ENCODE assay signal across 30 cellular contexts in genomic region chr11:7202412-7202811, GRCh38. TPM values are rescaled to one million over a fixed set of nuclear protein-coding genes. Genes with fewer than 3 reads are reported as not detected.
"Had no signal": no experiment of that assay in that cellular context is flagged by ENCODE, and none has a peak within 500 bp of the region (broad histone marks: within the 10 kb centered on the region; RNA-seq: fewer than 3 reads in every experiment).

No MANE protein-coding gene starts in this region.

- H3K36me3 ChIP-seq: colonic mucosa, esophagus muscularis mucosa, esophagus squamous epithelium, gastrocnemius medialis, gastroesophageal sphincter, heart left ventricle, heart right ventricle had no signal

- FAIRE-seq: colon, endometrium, endothelial cell of umbilical vein, frontal cortex had no signal

- H3K4me3 ChIP-seq: colonic mucosa, coronary artery, dorsolateral prefrontal cortex, esophagus muscularis mucosa, esophagus squamous epithelium, gastrocnemius medialis, gastroesophageal sphincter, heart left ventricle, heart right ventricle had no signal

- H3K27ac ChIP-seq: colonic mucosa, coronary artery, dorsolateral prefrontal cortex, epithelial cell of prostate, esophagus muscularis mucosa, esophagus squamous epithelium, foreskin keratinocyte, gastrocnemius medialis, gastroesophageal sphincter, heart left ventricle, heart right ventricle had no signal

- H3K4me1 ChIP-seq: colonic mucosa, esophagus muscularis mucosa, esophagus squamous epithelium, foreskin keratinocyte, gastrocnemius medialis, gastroesophageal sphincter, heart left ventricle, heart right ventricle had no signal

- H3K9me3 ChIP-seq: colonic mucosa, esophagus muscularis mucosa, esophagus squamous epithelium, gastrocnemius medialis, gastroesophageal sphincter, heart left ventricle, heart right ventricle had no signal

- DNase-seq: colonic mucosa; cortex of kidney; dermis blood vessel endothelial cell; dorsolateral prefrontal cortex; effector CD4-positive, alpha-beta T cell; effector CD8-positive, alpha-beta T cell; effector memory CD4-positive, alpha-beta T cell; effector memory CD8-positive, alpha-beta T cell; endodermal cell; erythroblast; esophagus squamous epithelium; foreskin fibroblast; foreskin keratinocyte; foreskin melanocyte; gastrocnemius medialis; glutamatergic neuron; head of caudate nucleus; heart left ventricle; heart right ventricle had no signal

- H3K27me3 ChIP-seq: colonic mucosa, esophagus squamous epithelium, foreskin keratinocyte, gastrocnemius medialis had no signal

- ATAC-seq: effector memory CD8-positive, alpha-beta T cell; esophagus mucosa; foreskin keratinocyte; gastrocnemius medialis; gastroesophageal sphincter; heart left ventricle; heart right ventricle had no signal

RNA-seq across cellular contexts. Expression of gene SYT9, which starts 49.3 kb away (rescaled TPM):
- total RNA-seq: endothelial cell of umbilical vein, esophagus mucosa, fibroblast of lung, foreskin keratinocyte, glomerular endothelial cell had no signal
- polyA plus RNA-seq: fibroblast of lung had no signal
